Comparison of ENCODE assay signal across 32 cellular contexts in genomic region chr2:28263690-28264089, GRCh38.
"Had no signal": no experiment of that assay in that cellular context is flagged by ENCODE, and none has a peak within 500 bp of the region (broad histone marks: within the 10 kb centered on the region; RNA-seq: fewer than 3 reads in every experiment).

No MANE protein-coding gene starts in this region.

- H3K4me1 Mint-ChIP-seq: activated B cell treated with CpG ODN at 0.5 μM for 24 hours; activated CD4-positive, alpha-beta T cell treated with anti-CD3 and anti-CD28 coated beads for 36 hours; activated naive CD8-positive, alpha-beta T cell treated with anti-CD3 and anti-CD28 coated beads for 36 hours; memory B cell; naive B cell had no signal

- DNase-seq: activated B cell treated with CpG ODN at 0.5 μM for 24 hours; activated CD4-positive, alpha-beta T cell treated with anti-CD3 and anti-CD28 coated beads for 36 hours; activated CD4-positive, alpha-beta T cell treated with anti-CD3 and anti-CD28 coated beads, Interleukin-2, amount 50 U/mL, for 4 hours; activated CD8-positive, alpha-beta memory T cell treated with anti-CD3 and anti-CD28 coated beads for 24 hours; activated CD8-positive, alpha-beta memory T cell treated with anti-CD3 and anti-CD28 coated beads, Interleukin-2, amount 50 U/mL, for 4 hours; activated naive CD4-positive, alpha-beta T cell treated with Interleukin-2 at 50 U/mL for 16 hours; activated naive CD8-positive, alpha-beta T cell treated with anti-CD3 and anti-CD28 coated beads for 36 hours; activated T-cell treated with anti-CD3 and anti-CD28 coated beads, Interleukin-2, amount 50 U/mL, for 24 hours; central memory CD4-positive, alpha-beta T cell; dermis blood vessel endothelial cell; effector CD8-positive, alpha-beta T cell; erythroblast; glutamatergic neuron; hippocampal formation; left cardiac atrium; mucosa of descending colon; naive B cell; spleen; stimulated activated CD4-positive, alpha-beta T cell treated with anti-CD3 and anti-CD28 coated beads, Interleukin-4, amount 100 ng/mL, for 1 hour; stimulated activated naive CD4-positive, alpha-beta T cell; T1000; testis had no signal

- H3K9me3 Mint-ChIP-seq: activated B cell treated with CpG ODN at 0.5 μM for 24 hours; activated naive CD8-positive, alpha-beta T cell treated with anti-CD3 and anti-CD28 coated beads for 36 hours; activated T-cell treated with anti-CD3 and anti-CD28 coated beads, Interleukin-2, amount 50 U/mL, for 24 hours; activated T-helper 2 cell treated with anti-CD3 and anti-CD28 coated beads, Interferon-gamma antibody, Interleukin-2, Interleukin-4, amounts not matched to agents 10 μg/mL and 5 μg/mL and 100 μg/mL, durations not matched to agents 14 hours and 24 hours and 36 hours; memory B cell; naive B cell; neural crest cell had no signal

- H3K9me3 ChIP-seq: mucosa of descending colon, prostate gland, right atrium auricular region, spleen, testis, vagina had no signal

- H3K4me3 Mint-ChIP-seq: activated B cell treated with CpG ODN at 0.5 μM for 24 hours; activated CD4-positive, alpha-beta T cell treated with anti-CD3 and anti-CD28 coated beads for 36 hours; activated naive CD8-positive, alpha-beta T cell treated with anti-CD3 and anti-CD28 coated beads for 36 hours; activated T-cell treated with anti-CD3 and anti-CD28 coated beads, Interleukin-2, amount 50 U/mL, for 24 hours; memory B cell; naive B cell; neural crest cell; type B pancreatic cell had no signal

- H3K27ac Mint-ChIP-seq: activated B cell treated with CpG ODN at 0.5 μM for 24 hours; activated CD4-positive, alpha-beta T cell treated with anti-CD3 and anti-CD28 coated beads for 36 hours; activated naive CD8-positive, alpha-beta T cell treated with anti-CD3 and anti-CD28 coated beads for 36 hours; activated T-cell treated with anti-CD3 and anti-CD28 coated beads, Interleukin-2, amount 50 U/mL, for 24 hours; activated T-helper 2 cell treated with anti-CD3 and anti-CD28 coated beads, Interferon-gamma antibody, Interleukin-2, Interleukin-4, amounts not matched to agents 10 μg/mL and 5 μg/mL and 100 μg/mL, durations not matched to agents 14 hours and 24 hours and 36 hours; memory B cell; naive B cell; type B pancreatic cell had no signal

- H3K27me3 ChIP-seq: right atrium auricular region, spleen, testis, vagina had no signal

- H3K27me3 Mint-ChIP-seq: activated B cell treated with CpG ODN at 0.5 μM for 24 hours; activated CD4-positive, alpha-beta T cell treated with anti-CD3 and anti-CD28 coated beads for 36 hours; activated naive CD8-positive, alpha-beta T cell treated with anti-CD3 and anti-CD28 coated beads for 36 hours; activated T-cell treated with anti-CD3 and anti-CD28 coated beads, Interleukin-2, amount 50 U/mL, for 24 hours; memory B cell; naive B cell; type B pancreatic cell had no signal

- H3K27ac ChIP-seq: prostate gland, right atrium auricular region, spleen, testis, vagina had no signal

- H3K36me3 ChIP-seq: prostate gland, right atrium auricular region, vagina had no signal

- FAIRE-seq: astrocyte, frontal cortex, islet of Langerhans had no signal

- H3K4me1 ChIP-seq: spleen had no signal

- H3K4me3 ChIP-seq: mucosa of descending colon, prostate gland, right atrium auricular region, spleen, testis, vagina had no signal
